ENCODE assay signal across 17 cellular contexts in the genomic region with DNA sequence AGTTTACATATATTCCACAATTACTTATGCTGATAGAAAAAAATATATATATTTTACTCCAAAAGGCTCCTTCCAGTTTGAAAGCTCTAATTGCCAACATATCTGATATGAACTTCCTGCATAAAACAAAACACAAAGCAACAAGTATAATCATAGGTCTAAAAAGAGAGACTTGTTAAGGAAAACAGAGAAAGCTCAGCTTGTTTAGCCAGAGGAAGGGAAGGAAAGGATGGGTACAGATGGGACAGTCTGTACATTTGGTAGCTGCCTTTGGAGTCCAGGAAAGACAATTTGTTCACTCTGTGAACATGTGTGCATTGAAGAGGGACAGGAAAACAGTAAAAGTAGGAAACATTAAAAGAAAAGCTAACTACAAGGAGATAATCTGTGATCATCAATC. TPM values are rescaled to one million over a fixed set of nuclear protein-coding genes. Genes with fewer than 3 reads are reported as not detected.
A peak's percentile ranks its signal among the peaks of the same experiment; 100 is the strongest.
DNase-seq lines count a peak whose midpoint lies in the region; ATAC-seq, FAIRE-seq and TF ChIP-seq lines count a peak whose summit lies in the region.
"Had no signal": no experiment of that assay in that cellular context is flagged by ENCODE, and none has a peak within 500 bp of the region (broad histone marks: within the 10 kb centered on the region; RNA-seq: fewer than 3 reads in every experiment).

No MANE protein-coding gene starts in this region.

- H2AK5ac ChIP-seq in H1 (ENCODE audit: low read depth, low read length) = no peak overlapping the region

- intact Hi-C loops in PC-9 (cut with micrococcal nuclease; ENCODE audit: unreplicated experiment) (loop anchor here (5.0 kb wide), 1 partner anchor 33 kb away; no protein-coding TSS in a partner anchor), transverse colon (cut with DNase I; ENCODE audit: low total_unique reads) (no loop called here)

- no peaks in the 10 kb centered on the region for H3K9me2 ChIP-seq in PC-9 (ENCODE audit: insufficient read depth)

- H4K8ac ChIP-seq in H1 (ENCODE audit: extremely low read depth, insufficient read depth, low read length) = no peak overlapping the region

- H3K4me2 ChIP-seq in PC-9 (no peak overlapping the region), H1 (ENCODE audit: insufficient read depth in 1 of 2, low read depth in 2 of 2, low read length in 2 of 2) (no peak overlapping the region)
- H3K4me2 ChIP-seq: GM23338 had no signal

- TF ChIP-seq POLR2A in H1 (IDR thresholded peaks at IDR 0.05; ENCODE audit: control extremely low read depth in 1 of 2, low read depth in 2 of 2, low read length in 2 of 2) = no peak
- no peak for TF ChIP-seq POLR2A in transverse colon (IDR thresholded peaks at IDR 0.05)

- H4K20me1 ChIP-seq in PC-9 (ENCODE audit: insufficient read depth) = no peaks in the 10 kb centered on the region
- H4K20me1 ChIP-seq in H1 (replicated peaks in 1 of 2; ENCODE audit: control insufficient read depth in 1 of 2, insufficient read depth in 2 of 2, low read length in 2 of 2) = no peaks in the 10 kb centered on the region

- H4K5ac ChIP-seq in H1 (ENCODE audit: insufficient read length, low read depth, low read length) = no peak overlapping the region

- no peak overlapping the region for H3K4ac ChIP-seq in H1 (replicated peaks; ENCODE audit: insufficient read length, low read depth, low read length)

- POLR2A ChIA-PET in PC-9 (lab: Charles Lee; ENCODE audit: unreplicated experiment) = no interaction called here
- POLR2A ChIA-PET in H1 (lab: Charles Lee; ENCODE audit: partially characterized antibody) = interaction anchor here (0.6 to 1.2 kb wide), 2 partner anchors 13 to 53 kb away, joined by 3 read pairs; no protein-coding TSS in a partner anchor
- POLR2A ChIA-PET in activated CD8-positive, alpha-beta T cell treated with anti-CD3 and anti-CD28 coated beads, Interleukin-2, amount 10 ng/mL, durations not matched to agents 7 days and 5 days (lab: Charles Lee) = no interaction called here

- no peak overlapping the region for H2AFZ ChIP-seq in PC-9
- H2AFZ ChIP-seq in H1 (ENCODE audit: low read length) = no peak overlapping the region
- H2AFZ ChIP-seq: GM23338 had no signal

- no peak for TF ChIP-seq RAD21 in H1 (IDR thresholded peaks at IDR 0.05 in 1 of 2, conservative IDR thresholded peaks at IDR 0.05 in 1 of 2; ENCODE audit: low read depth in 2 of 2, low read length in 2 of 2)

- peaks cover 50% of the 10 kb centered on the region for H3K4me1 Mint-ChIP-seq in mesothelial cell of epicardium
- H3K4me1 Mint-ChIP-seq in activated CD8-positive, alpha-beta T cell treated with anti-CD3 and anti-CD28 coated beads, Interleukin-2, amount 10 ng/mL, durations not matched to agents 7 days and 5 days (ENCODE audit: low read depth) = peaks cover 2% of the 10 kb centered on the region

- H3K27ac ChIP-seq in PC-9 = 0 out of 2 replicates have a peak overlapping the region, but pooled peaks have one; percentile 29
- H3K27ac ChIP-seq in H1 (ENCODE audit: low read depth, low read length) = no peak overlapping the region
- H3K27ac ChIP-seq in transverse colon = peak overlapping the region in 3 of 4 donors; percentile 42 to 66 (median 46)

- no peak for FAIRE-seq in H1 (lab: Jason Lieb, UNC)
- FAIRE-seq: HepG2 had no signal

- H3K9me3 Mint-ChIP-seq in mesothelial cell of epicardium = peaks cover 8% of the 10 kb centered on the region
- no peaks in the 10 kb centered on the region for H3K9me3 Mint-ChIP-seq in activated CD8-positive, alpha-beta T cell treated with anti-CD3 and anti-CD28 coated beads, Interleukin-2, amount 10 ng/mL, durations not matched to agents 7 days and 5 days (ENCODE audit: insufficient read depth)
- H3K9me3 Mint-ChIP-seq: CD4-positive, alpha-beta T cell; GM23338 had no signal

- H2BK20ac ChIP-seq in H1 (ENCODE audit: low read length) = no peak overlapping the region

- H3K4me3 ChIP-seq in PC-9 (no peak overlapping the region), H1 (ENCODE audit: extremely low read depth in 1 of 4, insufficient read depth in 2 of 4, low read depth in 3 of 4, low read length in 4 of 4) (no peak overlapping the region), transverse colon (no peak overlapping the region)
- H3K4me3 ChIP-seq: GM23338, MG63 had no signal

- H2BK15ac ChIP-seq in H1 (ENCODE audit: low read length) = peak overlapping the region; percentile 98; the same call in 1 of the 2 replicates

- H3K27me3 ChIP-seq in PC-9 (ENCODE audit: insufficient read depth, low read depth) (no peaks in the 10 kb centered on the region), H1 (replicated peaks in 1 of 4; ENCODE audit: control insufficient read depth in 3 of 4, extremely low read depth in 1 of 4, insufficient read depth in 3 of 4, low read length in 3 of 4) (no peaks in the 10 kb centered on the region), transverse colon (no peaks in the 10 kb centered on the region)
- H3K27me3 ChIP-seq: MG63 had no signal

- in situ Hi-C loops in transverse colon (cut with MboI; ENCODE audit: low pct_ligation_motif_present in 1 of 4, low pct_unique_long_range_greater_than_20kb in 1 of 4, low sequenced_read_pairs in 3 of 4) = no loop called here

- H3K79me2 ChIP-seq in PC-9 (ENCODE audit: low read depth) (peaks cover 21% of the 10 kb centered on the region), H1 (ENCODE audit: control insufficient read depth in 1 of 2, insufficient read depth in 2 of 2, low read length in 2 of 2) (no peaks in the 10 kb centered on the region)

- no peak for DNase-seq in PC-9
- DNase-seq in H1 (ENCODE audit: low read depth in 1 of 2, low spot score in 2 of 2) = no peak
- DNase-seq in mesothelial cell of epicardium (ENCODE audit: low spot score in 2 of 2, unreplicated experiment in 2 of 2) = no peak
- DNase-seq in transverse colon = no peak
- no peak for DNase-seq in activated CD8-positive, alpha-beta T cell treated with anti-CD3 and anti-CD28 coated beads, Interleukin-2, amount 10 ng/mL, durations not matched to agents 7 days and 5 days
- no peak for DNase-seq in NCI-H2171 treated with DMSO at 0.1 percent for 48 hours (lab: John Stamatoyannopoulos, UW)
- DNase-seq in ecto neural progenitor cell (ENCODE audit: low spot score) = no peak
- DNase-seq: CD4-positive, alpha-beta T cell; MG63; NCI-H1105; NCI-H187; NCI-H446 treated with DMSO at 0.1 percent for 48 hours; NCI-H748 treated with DMSO at 0.1 percent for 48 hours had no signal

- TF ChIP-seq EP300 in H1 (IDR thresholded peaks at IDR 0.05; ENCODE audit: borderline replicate concordance in 1 of 2, low read depth in 2 of 2, low read length in 2 of 2) (no peak), transverse colon (IDR thresholded peaks at IDR 0.05; ENCODE audit: low read depth) (no peak)

- no peaks in the 10 kb centered on the region for H3K36me3 ChIP-seq in PC-9 (ENCODE audit: low read depth)
- H3K36me3 ChIP-seq in H1 (ENCODE audit: control insufficient read depth in 2 of 4, insufficient read depth in 4 of 4, low read length in 3 of 4) = no peaks in the 10 kb centered on the region
- H3K36me3 ChIP-seq in transverse colon = no peaks in the 10 kb centered on the region
- H3K36me3 ChIP-seq: MG63 had no signal

- H4K91ac ChIP-seq in H1 (replicated peaks; ENCODE audit: insufficient read length, low read length) = no peak overlapping the region

- TF ChIP-seq CTCF in PC-9 (conservative IDR thresholded peaks at IDR 0.05) = no peak
- no peak for TF ChIP-seq CTCF in H1 (IDR thresholded peaks at IDR 0.05; ENCODE audit: control extremely low read depth in 1 of 3, insufficient read depth in 1 of 3, low read depth in 1 of 3, low read length in 3 of 3)
- no peak for TF ChIP-seq CTCF in mesothelial cell of epicardium (IDR thresholded peaks at IDR 0.05; ENCODE audit: unreplicated experiment)
- TF ChIP-seq CTCF in transverse colon (IDR thresholded peaks at IDR 0.05) = no peak

- no peaks in the 10 kb centered on the region for H3K27me3 Mint-ChIP-seq in mesothelial cell of epicardium (ENCODE audit: low read depth)
- H3K27me3 Mint-ChIP-seq in activated CD8-positive, alpha-beta T cell treated with anti-CD3 and anti-CD28 coated beads, Interleukin-2, amount 10 ng/mL, durations not matched to agents 7 days and 5 days (ENCODE audit: low read depth) = peaks cover 41% of the 10 kb centered on the region

- H3K36me3 Mint-ChIP-seq in mesothelial cell of epicardium = peaks cover 7% of the 10 kb centered on the region
- no peaks in the 10 kb centered on the region for H3K36me3 Mint-ChIP-seq in activated CD8-positive, alpha-beta T cell treated with anti-CD3 and anti-CD28 coated beads, Interleukin-2, amount 10 ng/mL, durations not matched to agents 7 days and 5 days (ENCODE audit: low read depth)

- no peaks in the 10 kb centered on the region for H3K79me1 ChIP-seq in H1 (ENCODE audit: low read depth, low read length)

- H2BK5ac ChIP-seq in H1 (ENCODE audit: low read depth, low read length) = no peak overlapping the region

- H3K4me1 ChIP-seq in PC-9 (replicated peaks; ENCODE audit: insufficient read depth) (peaks cover 48% of the 10 kb centered on the region), H1 (replicated peaks in 1 of 4; ENCODE audit: control insufficient read depth in 3 of 4, insufficient read depth in 4 of 4, low read length in 3 of 4) (peaks cover 0 to 14% (median 3%) of the 10 kb centered on the region in 4 experiments; a peak in 5 of 7 replicates), transverse colon (peaks cover 0 to 41% (median 11%) of the 10 kb centered on the region in 4 donors)

- BruUV-seq in PC-9 (replicated peaks; lab: Mats Ljungman, UMichigan) = no TSS peak

- no peak overlapping the region for H3K23ac ChIP-seq in H1 (ENCODE audit: insufficient read length)

- no peaks in the 10 kb centered on the region for H3K9me3 ChIP-seq in PC-9 (ENCODE audit: insufficient read depth, low read depth)
- no peaks in the 10 kb centered on the region for H3K9me3 ChIP-seq in H1 (ENCODE audit: insufficient read depth in 2 of 2, low read depth in 1 of 2, low read length in 1 of 2)
- no peaks in the 10 kb centered on the region for H3K9me3 ChIP-seq in transverse colon
- H3K9me3 ChIP-seq: MG63 had no signal

- no peak overlapping the region for H2BK120ac ChIP-seq in H1 (replicated peaks; ENCODE audit: low read depth, low read length)

- no peak overlapping the region for H3K18ac ChIP-seq in H1 (ENCODE audit: extremely low read depth, low read length)

- ATAC-seq in activated CD8-positive, alpha-beta T cell treated with anti-CD3 and anti-CD28 coated beads, Interleukin-2, amount 10 ng/mL, durations not matched to agents 7 days and 5 days = no peak
- ATAC-seq: GM23338, HepG2, Right ventricle myocardium inferior had no signal

- no peak overlapping the region for H2BK12ac ChIP-seq in H1 (ENCODE audit: low read depth, low read length)

- no peak overlapping the region for H3K14ac ChIP-seq in H1 (ENCODE audit: insufficient read length)

- H3F3A ChIP-seq in PC-9 (ENCODE audit: insufficient read depth, low read depth) = peaks cover 19% of the 10 kb centered on the region; the same call in 1 of the 2 replicates

- no peak overlapping the region for H3K9ac ChIP-seq in H1 (replicated peaks in 1 of 4; ENCODE audit: extremely low read depth in 1 of 4, low read depth in 3 of 4, low read length in 3 of 4)

- H3K4me3 Mint-ChIP-seq in mesothelial cell of epicardium = no peak overlapping the region
- H3K4me3 Mint-ChIP-seq in activated CD8-positive, alpha-beta T cell treated with anti-CD3 and anti-CD28 coated beads, Interleukin-2, amount 10 ng/mL, durations not matched to agents 7 days and 5 days = no peak overlapping the region
- H3K4me3 Mint-ChIP-seq: B cell; CD4-positive, alpha-beta T cell; GM23338 had no signal

- no peak overlapping the region for H3K56ac ChIP-seq in H1 (replicated peaks; ENCODE audit: insufficient read length, low read depth, low read length)

- CTCF ChIA-PET in PC-9 (lab: Charles Lee) = interaction anchor here (0.6 kb wide), 1 partner anchor 987 kb away, joined by 4 read pairs; no protein-coding TSS in a partner anchor
- CTCF ChIA-PET in H1 (lab: Charles Lee; ENCODE audit: partially characterized antibody) = interaction anchor here (0.7 kb wide), 1 partner anchor 11 kb away, joined by 3 read pairs; no protein-coding TSS in a partner anchor
- CTCF ChIA-PET in activated CD8-positive, alpha-beta T cell treated with anti-CD3 and anti-CD28 coated beads, Interleukin-2, amount 10 ng/mL, durations not matched to agents 7 days and 5 days (lab: Charles Lee) = no interaction called here

- peak overlapping the region; percentile 91 for H3K27ac Mint-ChIP-seq in mesothelial cell of epicardium
- no peak overlapping the region for H3K27ac Mint-ChIP-seq in activated CD8-positive, alpha-beta T cell treated with anti-CD3 and anti-CD28 coated beads, Interleukin-2, amount 10 ng/mL, durations not matched to agents 7 days and 5 days
- H3K27ac Mint-ChIP-seq: B cell; CD4-positive, alpha-beta T cell; GM23338 had no signal

- peaks cover 2% of the 10 kb centered on the region; the same call in 1 of the 2 replicates for H3K23me2 ChIP-seq in H1 (ENCODE audit: low read depth, low read length)

RNA-seq across cellular contexts. Expression of gene AKIP1, which starts 45.7 kb away (rescaled TPM):
- total RNA-seq in PC-9 (2021) = 16.7 and 17.7 TPM in 2 replicates
- total RNA-seq in H1 (2021; fragmentation: NEBNext Ultra II Directional; extraction: Animal tissue kit (Norgen Biotek cat#: 25700)) = 17.8 and 19.9 TPM in 2 replicates
- 27.2 and 29.6 TPM in 2 replicates for polyA plus RNA-seq in H1 (2011; rRNA removed)
- 24.3 TPM for polyA plus RNA-seq in H1 (2011; cell fraction: cytosol; rRNA removed)
- 12.4 TPM for polyA plus RNA-seq in H1 (2011; cell fraction: nucleus; rRNA removed)
- polyA plus RNA-seq in H1 (2012, experiment 1 of 2) = 21.3 to 23.8 TPM (median 22.5 TPM) in 4 replicates
- 27.7 TPM for polyA plus RNA-seq in H1 (2012, experiment 2 of 2)
- 10.3 TPM for polyA plus RNA-seq in H1 (2013, experiment 1 of 2)
- 10.5 TPM for polyA plus RNA-seq in H1 (2013, experiment 2 of 2)
- 3.9 and 6.7 TPM in 2 replicates for polyA minus RNA-seq in H1 (2011; rRNA and poly(A)+ RNA removed)
- polyA minus RNA-seq in H1 (2011; cell fraction: cytosol; rRNA and poly(A)+ RNA removed) = 14.0 TPM
- polyA minus RNA-seq in H1 (2011; cell fraction: nucleus; rRNA and poly(A)+ RNA removed) = 8.1 TPM
- total RNA-seq in mesothelial cell of epicardium = 11.8 to 15.4 TPM (median 13.9 TPM) in 3 replicates
- 10 to 100 TPM in 2 of 4 donors, 1 to 10 TPM in 2; 5.2 to 21.2 (median 11.0) TPM for total RNA-seq in transverse colon
- total RNA-seq in activated CD8-positive, alpha-beta T cell treated with anti-CD3 and anti-CD28 coated beads, Interleukin-2, amount 10 ng/mL, durations not matched to agents 7 days and 5 days = 10 to 100 TPM; 26.8 to 27.2 TPM
